1 cellular context compared by ENCODE assay signal in genomic region chr12:121145221-121145620, GRCh38.
TF ChIP-seq lines count a peak whose summit lies in the region.

No MANE protein-coding gene starts in this region.

TF ChIP-seq in WTC11, 78 proteins besides CTCF, POLR2A, EP300 and RAD21 (continued from another document):
- no peak for TF ChIP-seq HMGXB4 (CRISPR knock-in tag; IDR thresholded peaks at IDR 0.05)
- TF ChIP-seq KAT7 (CRISPR knock-in tag; IDR thresholded peaks at IDR 0.05; ENCODE audit: borderline replicate concordance): no peak
TF ChIP-seq in WTC11: peak in this region for 0.
